In genomic region chrY:17430570-17431166, GRCh38 we compare ENCODE assay signal across 12 cellular contexts.
DNase-seq lines count a peak whose midpoint lies in the region; ATAC-seq and TF ChIP-seq lines count a peak whose summit lies in the region.
"Had no signal": no experiment of that assay in that cellular context is flagged by ENCODE, and none has a peak within 500 bp of the region (broad histone marks: within the 10 kb centered on the region; RNA-seq: fewer than 3 reads in every experiment).

No MANE protein-coding gene starts in this region.

- BruUV-seq in OCI-LY7 (replicated peaks; lab: Mats Ljungman, UMichigan) (no TSS peak), Caco-2 (replicated peaks; lab: Mats Ljungman, UMichigan) (no TSS peak)

- no peaks in the 10 kb centered on the region for H3K4me1 Mint-ChIP-seq in Caco-2 (ENCODE audit: low read depth, unreplicated experiment)
- H3K4me1 Mint-ChIP-seq: nephron progenitor cell had no signal

- no peaks in the 10 kb centered on the region for H3K9me3 Mint-ChIP-seq in Caco-2 (ENCODE audit: unreplicated experiment)
- H3K9me3 Mint-ChIP-seq: nephron progenitor cell had no signal

- no peak overlapping the region for H3K27ac ChIP-seq in OCI-LY7 (ENCODE audit: low read depth, low read length, poor library complexity, severe bottlenecking)
- H3K27ac ChIP-seq in tibial artery = no peak overlapping the region
- H3K27ac ChIP-seq: gastrocnemius medialis had no signal

- no peak for ATAC-seq in HG02571 (IDR thresholded peaks at IDR 0.05; ENCODE audit: unreplicated experiment)
- ATAC-seq: gastrocnemius medialis had no signal

- H3K9me2 ChIP-seq in OCI-LY7 (ENCODE audit: insufficient read depth, low read length) = no peaks in the 10 kb centered on the region

- POLR2A ChIA-PET in OCI-LY7 (lab: Charles Lee) = no interaction called here
- POLR2A ChIA-PET in Caco-2 (lab: Charles Lee) = no interaction called here

- no peaks in the 10 kb centered on the region for H3K36me3 Mint-ChIP-seq in Caco-2 (ENCODE audit: insufficient read depth, unreplicated experiment)

- H3K4me1 ChIP-seq in OCI-LY7 (ENCODE audit: insufficient read depth, low read length, poor library complexity, severe bottlenecking) = no peaks in the 10 kb centered on the region
- H3K4me1 ChIP-seq in tibial artery = no peaks in the 10 kb centered on the region
- no peaks in the 10 kb centered on the region for H3K4me1 ChIP-seq in Caco-2
- H3K4me1 ChIP-seq: gastrocnemius medialis had no signal

- CTCF ChIA-PET in OCI-LY7 (lab: Charles Lee; ENCODE audit: unreplicated experiment) = no interaction called here
- CTCF ChIA-PET in Caco-2 (lab: Charles Lee) = no interaction called here

- peak; percentile 17 for DNase-seq in stimulated activated CD4-positive, alpha-beta T cell treated with anti-CD3 and anti-CD28 coated beads, Interleukin-15, amount 100 ng/mL, for 24 hours
- DNase-seq in stimulated activated CD4-positive, alpha-beta T cell treated with anti-CD3 and anti-CD28 coated beads, Interleukin-1b, Interleukin-23, amount 100 ng/mL, for 48 hours = no peak
- DNase-seq in OCI-LY7 (ENCODE audit: low spot score) (peak; percentile 18), foreskin melanocyte (peak; percentile 0), tibial artery (no peak), Caco-2 (no peak), C1 segment of cervical spinal cord (lab: John Stamatoyannopoulos, UW) (no peak)
- DNase-seq: gastrocnemius medialis; IMR-90; nephron progenitor cell; stimulated activated CD4-positive, alpha-beta T cell treated with anti-CD3 and anti-CD28 coated beads, Interleukin-4, amount 100 ng/mL, for 24 hours had no signal

- no peak overlapping the region for H3K4me2 ChIP-seq in OCI-LY7 (ENCODE audit: low read length)

- H4K20me1 ChIP-seq in OCI-LY7 (ENCODE audit: insufficient read depth, low read length) = no peaks in the 10 kb centered on the region

- H3K36me3 ChIP-seq in OCI-LY7 (ENCODE audit: insufficient read depth, low read length) = no peaks in the 10 kb centered on the region
- H3K36me3 ChIP-seq in tibial artery = no peaks in the 10 kb centered on the region
- H3K36me3 ChIP-seq in Caco-2 (ENCODE audit: control insufficient read depth, insufficient read depth, low read length) = no peaks in the 10 kb centered on the region
- H3K36me3 ChIP-seq: gastrocnemius medialis had no signal

- no peaks in the 10 kb centered on the region for H3K9me3 ChIP-seq in OCI-LY7 (ENCODE audit: low read length)
- H3K9me3 ChIP-seq in tibial artery = no peaks in the 10 kb centered on the region
- no peaks in the 10 kb centered on the region for H3K9me3 ChIP-seq in Caco-2
- H3K9me3 ChIP-seq: gastrocnemius medialis had no signal

- TF ChIP-seq CTCF in OCI-LY7 (conservative IDR thresholded peaks at IDR 0.05; ENCODE audit: low read length) (peak; percentile 74), tibial artery (IDR thresholded peaks at IDR 0.05) (peak; percentile 11 to 29), Caco-2 (IDR thresholded peaks at IDR 0.05; ENCODE audit: insufficient read depth in 1 of 2, low read depth in 1 of 2, low read length in 1 of 2, severe bottlenecking in 1 of 2, unreplicated experiment in 1 of 2) (no peak)

- H2AFZ ChIP-seq in OCI-LY7 (ENCODE audit: low read length) = no peak overlapping the region

- intact Hi-C loops in OCI-LY7 (cut with micrococcal nuclease; ENCODE audit: unreplicated experiment) (no loop called here), tibial artery (cut with DNase I; ENCODE audit: low total_unique reads) (no loop called here), Caco-2 (cut with micrococcal nuclease; ENCODE audit: unreplicated experiment) (no loop called here)

- no peak overlapping the region for H3K27ac Mint-ChIP-seq in Caco-2 (ENCODE audit: unreplicated experiment)
- H3K27ac Mint-ChIP-seq: nephron progenitor cell had no signal

- H3K4me3 Mint-ChIP-seq in Caco-2 (ENCODE audit: unreplicated experiment) = no peak overlapping the region
- H3K4me3 Mint-ChIP-seq: nephron progenitor cell had no signal

- no peaks in the 10 kb centered on the region for H3K27me3 ChIP-seq in tibial artery
- no peaks in the 10 kb centered on the region for H3K27me3 ChIP-seq in Caco-2 (replicated peaks; ENCODE audit: control insufficient read depth, insufficient read depth, low read length)
- H3K27me3 ChIP-seq: gastrocnemius medialis had no signal

- H3K27me3 Mint-ChIP-seq in Caco-2 (ENCODE audit: insufficient read depth, unreplicated experiment) = no peaks in the 10 kb centered on the region

- no peaks in the 10 kb centered on the region for H3K79me2 ChIP-seq in OCI-LY7 (ENCODE audit: insufficient read depth, low read depth, low read length)

- H3K4me3 ChIP-seq in OCI-LY7 (ENCODE audit: low read depth, low read length, poor library complexity, severe bottlenecking) (no peak overlapping the region), tibial artery (no peak overlapping the region), Caco-2 (ENCODE audit: low read depth, low read length) (no peak overlapping the region)
- H3K4me3 ChIP-seq: gastrocnemius medialis had no signal

Comparison
In these comparisons a context has a peak if more than half of its experiments do, and no peak if none do; other contexts are left out.
1. DNase-seq: peak in stimulated activated CD4-positive, alpha-beta T cell treated with anti-CD3 and anti-CD28 coated beads, Interleukin-15, amount 100 ng/mL, for 24 hours (single experiment), OCI-LY7 (single experiment) and foreskin melanocyte (single experiment); none in stimulated activated CD4-positive, alpha-beta T cell treated with anti-CD3 and anti-CD28 coated beads, Interleukin-1b, Interleukin-23, amount 100 ng/mL, for 48 hours (single experiment), tibial artery (0 of 2), Caco-2 (0 of 2) and C1 segment of cervical spinal cord (0 of 14).
2. CTCF ChIP-seq: peak in OCI-LY7 (single experiment) and tibial artery (2 of 2); none in Caco-2 (0 of 2).